20 cellular contexts compared by ENCODE assay signal in genomic region chr4:85372986-85373385, GRCh38.
DNase-seq lines count a peak whose midpoint lies in the region; ATAC-seq and TF ChIP-seq lines count a peak whose summit lies in the region.
"Had no signal": no experiment of that assay in that cellular context is flagged by ENCODE, and none has a peak within 500 bp of the region (broad histone marks: within the 10 kb centered on the region; RNA-seq: fewer than 3 reads in every experiment).

No MANE protein-coding gene starts in this region.

- peaks cover 18% of the 10 kb centered on the region; the same call in 2 of the 3 replicates for H3K4me1 Mint-ChIP-seq in GM23338
- H3K4me1 Mint-ChIP-seq: CD4-positive, CD25-positive, alpha-beta regulatory T cell; CD8-positive, alpha-beta memory T cell had no signal

- TF ChIP-seq CTCF in GM23338 (conservative IDR thresholded peaks at IDR 0.05; ENCODE audit: low read depth in 2 of 2) (no peak), retinal pigment epithelial cell (conservative IDR thresholded peaks at IDR 0.05; ENCODE audit: low read depth, low read length) (no peak)

- no peak overlapping the region for H3K27ac ChIP-seq in GM23338 (ENCODE audit: low read depth)
- H3K27ac ChIP-seq: HL-60 had no signal

- no peaks in the 10 kb centered on the region for H3K36me3 ChIP-seq in GM23338 (ENCODE audit: insufficient read depth)
- H3K36me3 ChIP-seq: BE2C had no signal

- H3K27me3 ChIP-seq in GM23338 (ENCODE audit: insufficient read depth) = no peaks in the 10 kb centered on the region
- H3K27me3 ChIP-seq: BE2C had no signal

- no peak for ATAC-seq in GM23338
- no peak for ATAC-seq in activated CD4-positive, CD25-positive, alpha-beta regulatory T cell treated with anti-CD3 and anti-CD28 coated beads, Interleukin-2, amount 50 U/mL, for 24 hours
- ATAC-seq in GM18519 (IDR thresholded peaks at IDR 0.05; ENCODE audit: low FRiP score, unreplicated experiment) = no peak
- ATAC-seq in HG03175 (IDR thresholded peaks at IDR 0.05; ENCODE audit: unreplicated experiment) = no peak
- ATAC-seq: GM12878, K562 had no signal

- no peaks in the 10 kb centered on the region for H3K9me3 Mint-ChIP-seq in GM23338
- H3K9me3 Mint-ChIP-seq: H9 had no signal

- H2AFZ ChIP-seq in GM23338 = peak overlapping the region; percentile 2; the same call in 1 of the 2 replicates

- no peak overlapping the region for H3K4me2 ChIP-seq in GM23338

- no peaks in the 10 kb centered on the region for H3K79me2 ChIP-seq in GM23338 (replicated peaks; ENCODE audit: insufficient read depth)

- H3K36me3 Mint-ChIP-seq in GM23338 (ENCODE audit: low read depth) = no peaks in the 10 kb centered on the region
- H3K36me3 Mint-ChIP-seq: CD4-positive, CD25-positive, alpha-beta regulatory T cell; CD8-positive, alpha-beta memory T cell had no signal

- H3K4me1 ChIP-seq in GM23338 (ENCODE audit: insufficient read depth) = peaks cover 24% of the 10 kb centered on the region

- H3K4me3 Mint-ChIP-seq in GM23338 = no peak overlapping the region
- H3K4me3 Mint-ChIP-seq: CD4-positive, CD25-positive, alpha-beta regulatory T cell; CD8-positive, alpha-beta memory T cell; H9 had no signal

- intact Hi-C loops in head of caudate nucleus (cut with DNase I) = loop anchor here (10.0 kb wide), 2 partner anchors 218 to 372 kb away; no protein-coding TSS in a partner anchor

- no peaks in the 10 kb centered on the region for H4K20me1 ChIP-seq in GM23338 (replicated peaks; ENCODE audit: insufficient read depth)

- peaks cover 4% of the 10 kb centered on the region; the same call in 1 of the 2 replicates for H3F3A ChIP-seq in GM23338 (replicated peaks; ENCODE audit: low read depth)

- peaks cover 5% of the 10 kb centered on the region; the same call in 1 of the 2 replicates for H3K9me2 ChIP-seq in GM23338 (ENCODE audit: insufficient read depth)

- H3K4me3 ChIP-seq in GM23338 (no peak overlapping the region), retinal pigment epithelial cell (ENCODE audit: low read length) (no peak overlapping the region)
- H3K4me3 ChIP-seq: GM12878, K562 had no signal

- no peak overlapping the region for H3K27ac Mint-ChIP-seq in GM23338
- H3K27ac Mint-ChIP-seq: CD8-positive, alpha-beta memory T cell; H9 had no signal

- peak; percentile 7 for DNase-seq in Ammon's horn (ENCODE audit: low spot score)
- DNase-seq in GM23338 (ENCODE audit: low spot score) = no peak
- DNase-seq in head of caudate nucleus = peak in 29 of 42 donors; percentile 2 to 57 (median 26)
- DNase-seq in retinal pigment epithelial cell (ENCODE audit: low read depth) = peak; percentile 34
- DNase-seq: BE2C; CD4-positive, CD25-positive, alpha-beta regulatory T cell; CD8-positive, alpha-beta memory T cell; COR-L47; DMS 273 treated with DMSO at 0.1 percent for 48 hours; DMS53; DND-41; EL; H9; IMR-90 had no signal

- no peaks in the 10 kb centered on the region for H3K27me3 Mint-ChIP-seq in GM23338 (ENCODE audit: insufficient read depth, low read depth, poor library complexity)
- H3K27me3 Mint-ChIP-seq: CD4-positive, CD25-positive, alpha-beta regulatory T cell had no signal

TF ChIP-seq in GM23338, 12 proteins besides CTCF, POLR2A, EP300 and RAD21:
- TF ChIP-seq ZNF114 (CRISPR knock-in tag; IDR thresholded peaks at IDR 0.05) (no peak), EZH2phosphoT487 (IDR thresholded peaks at IDR 0.05; ENCODE audit: unreplicated experiment) (no peak), STAT1 (IDR thresholded peaks at IDR 0.05; ENCODE audit: unreplicated experiment) (no peak), ZNF331 (CRISPR knock-in tag; IDR thresholded peaks at IDR 0.05; ENCODE audit: low read depth) (no peak), REST (IDR thresholded peaks at IDR 0.05; ENCODE audit: unreplicated experiment) (no peak)
